Comparison of ENCODE assay signal across 8 cellular contexts in genomic region chr1:8004113-8004802, GRCh38. TPM values are rescaled to one million over a fixed set of nuclear protein-coding genes. Genes with fewer than 3 reads are reported as not detected.
DNase-seq lines count a peak whose midpoint lies in the region; ATAC-seq and TF ChIP-seq lines count a peak whose summit lies in the region.

No MANE protein-coding gene starts in this region.

- no peaks in the 10 kb centered on the region for H3K9me2 ChIP-seq in OCI-LY7 (ENCODE audit: insufficient read depth, low read length)

- no peaks in the 10 kb centered on the region for H3K27me3 Mint-ChIP-seq in nephron progenitor cell (ENCODE audit: low read depth, poor library complexity)

- no peaks in the 10 kb centered on the region for H3K27me3 ChIP-seq in esophagus squamous epithelium

- H3K36me3 ChIP-seq in esophagus squamous epithelium, result peaks cover 0 to 12% (median 0%) of the 10 kb centered on the region in 3 donors
- no peaks in the 10 kb centered on the region for H3K36me3 ChIP-seq in OCI-LY7 (ENCODE audit: insufficient read depth, low read length)

- H3K27ac ChIP-seq in esophagus squamous epithelium (peak overlapping the region; percentile 84 to 95 (median 92)), OCI-LY7 (ENCODE audit: low read depth, low read length, poor library complexity, severe bottlenecking) (no peak overlapping the region)

- H4K20me1 ChIP-seq in OCI-LY7 (ENCODE audit: insufficient read depth, low read length), result no peaks in the 10 kb centered on the region

- H2AFZ ChIP-seq in OCI-LY7 (ENCODE audit: low read length), result no peak overlapping the region

- H3K9me3 ChIP-seq in esophagus squamous epithelium (no peaks in the 10 kb centered on the region), OCI-LY7 (ENCODE audit: low read length) (no peaks in the 10 kb centered on the region)

- H3K36me3 Mint-ChIP-seq in nephron progenitor cell (ENCODE audit: low read depth), result peaks cover 5% of the 10 kb centered on the region

- TF ChIP-seq POLR2A in esophagus squamous epithelium (IDR thresholded peaks at IDR 0.05), result no peak

- H3K4me2 ChIP-seq in OCI-LY7 (ENCODE audit: low read length), result no peak overlapping the region

- intact Hi-C loops in Right ventricle myocardium inferior (cut with DNase I), result no loop called here
- intact Hi-C loops in cardiac septum (cut with DNase I), result loop anchor here (10.0 kb wide), 1 partner anchor 721 kb away; no protein-coding TSS in a partner anchor
- intact Hi-C loops in esophagus squamous epithelium (cut with DNase I), result no loop called here
- intact Hi-C loops in OCI-LY7 (cut with micrococcal nuclease; ENCODE audit: unreplicated experiment), result no loop called here

- no peak overlapping the region for H3K4me3 Mint-ChIP-seq in nephron progenitor cell

- DNase-seq in Right ventricle myocardium inferior (ENCODE audit: missing footprints) (no peak), cardiac septum (ENCODE audit: low spot score) (no peak), esophagus squamous epithelium (lab: John Stamatoyannopoulos, UW) (no peak), nephron progenitor cell (no peak), putamen (ENCODE audit: low spot score) (no peak), SW480 (ENCODE audit: low spot score) (no peak), OCI-LY7 (ENCODE audit: low spot score) (no peak)
- no peak for DNase-seq in activated CD8-positive, alpha-beta memory T cell treated with anti-CD3 and anti-CD28 coated beads for 24 hours

- peak; percentile 21 for ATAC-seq in Right ventricle myocardium inferior

- peak overlapping the region; percentile 77 for H3K27ac Mint-ChIP-seq in nephron progenitor cell

- peaks cover 23 to 66% (median 30%) of the 10 kb centered on the region in 3 donors for H3K4me1 ChIP-seq in esophagus squamous epithelium
- H3K4me1 ChIP-seq in OCI-LY7 (ENCODE audit: insufficient read depth, low read length, poor library complexity, severe bottlenecking), result no peaks in the 10 kb centered on the region

- CTCF ChIA-PET in OCI-LY7 (lab: Charles Lee; ENCODE audit: unreplicated experiment), result no interaction called here

- H3K79me2 ChIP-seq in OCI-LY7 (ENCODE audit: insufficient read depth, low read depth, low read length), result no peaks in the 10 kb centered on the region

- H3K9me3 Mint-ChIP-seq in nephron progenitor cell, result no peaks in the 10 kb centered on the region

- WGBS in esophagus squamous epithelium, 2 donors, result 37 to 47% methylated on average over 15 to 16 of the region's 18 CpGs

- H3K4me1 Mint-ChIP-seq in nephron progenitor cell, result peaks cover 41% of the 10 kb centered on the region

- POLR2A ChIA-PET in OCI-LY7 (lab: Charles Lee), result no interaction called here

- BruUV-seq in OCI-LY7 (replicated peaks; lab: Mats Ljungman, UMichigan), result no TSS peak

- H3K4me3 ChIP-seq in esophagus squamous epithelium (peak overlapping the region in 1 of 4 donors; percentile 16), OCI-LY7 (ENCODE audit: low read depth, low read length, poor library complexity, severe bottlenecking) (no peak overlapping the region)

- TF ChIP-seq CTCF in esophagus squamous epithelium (IDR thresholded peaks at IDR 0.05), result no peak
- no peak for TF ChIP-seq CTCF in nephron progenitor cell (IDR thresholded peaks at IDR 0.05)
- no peak for TF ChIP-seq CTCF in OCI-LY7 (conservative IDR thresholded peaks at IDR 0.05; ENCODE audit: low read length)

RNA-seq across cellular contexts. Expression of gene ERRFI1, which starts 21.9 kb away (rescaled TPM):
- total RNA-seq in Right ventricle myocardium inferior (12.8 TPM), cardiac septum (8.2 TPM), esophagus squamous epithelium (10 to 100 TPM; 23.3 to 95.9 (median 49.3) TPM), OCI-LY7 (2022) (not detected in 2 replicates)
- not detected in 2 replicates for total RNA-seq in OCI-LY7 (2014; rRNA removed; shearing (Covaris generic))

RNA-seq across cellular contexts. Expression of gene PARK7, which starts 42.7 kb away (rescaled TPM):
- 372 TPM for total RNA-seq in Right ventricle myocardium inferior
- 316 TPM for total RNA-seq in cardiac septum
- 100 to 1,000 TPM in 3 of 4 donors, 10 to 100 TPM in 1; 93.9 to 156 (median 129) TPM for total RNA-seq in esophagus squamous epithelium
- 138 and 204 TPM in 2 replicates for total RNA-seq in OCI-LY7 (2014; rRNA removed; shearing (Covaris generic))
- total RNA-seq in OCI-LY7 (2022), result 272 and 306 TPM in 2 replicates
